8 cellular contexts compared by ENCODE assay signal in the genomic region with DNA sequence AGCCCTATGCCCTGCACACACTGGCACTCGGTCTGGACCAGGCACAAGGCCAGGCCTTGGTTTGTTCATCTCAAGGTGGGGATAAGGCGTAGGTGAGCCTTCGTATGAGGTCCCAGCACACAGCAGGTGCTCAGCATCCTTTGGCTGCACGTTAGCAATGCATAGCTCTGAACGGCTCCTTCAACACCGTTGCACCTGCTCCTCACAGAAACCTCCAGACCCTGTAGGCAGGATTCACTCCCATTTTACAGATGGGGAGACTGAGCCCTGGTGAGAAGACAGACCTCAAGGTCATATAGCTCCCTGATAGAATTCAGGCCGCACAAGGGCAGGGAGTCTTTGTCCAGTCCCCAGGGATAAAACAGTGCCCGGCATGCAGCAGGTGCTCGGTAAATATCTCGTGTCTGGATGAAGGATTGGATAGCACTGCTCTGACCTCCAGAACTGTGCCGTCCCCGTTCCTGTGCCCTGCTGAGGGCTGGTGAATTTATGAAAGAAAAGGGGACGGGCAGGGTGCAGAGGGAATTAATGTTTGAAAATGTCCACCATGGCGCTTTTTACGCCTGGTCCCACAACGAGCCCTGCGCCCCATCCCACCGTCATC. TPM values are rescaled to one million over a fixed set of nuclear protein-coding genes. Genes with fewer than 3 reads are reported as not detected.
DNase-seq lines count a peak whose midpoint lies in the region; ATAC-seq and TF ChIP-seq lines count a peak whose summit lies in the region.
"Had no signal": no experiment of that assay in that cellular context is flagged by ENCODE, and none has a peak within 500 bp of the region (broad histone marks: within the 10 kb centered on the region; RNA-seq: fewer than 3 reads in every experiment).

No MANE protein-coding gene starts in this region.

- intact Hi-C loops in IMR-90 (cut with micrococcal nuclease): no loop called here

- CTCF ChIA-PET in IMR-90 (lab: Yijun Ruan, JAX): no interaction called here

- no peak overlapping the region for H3K4me3 ChIP-seq in IMR-90 (ENCODE audit: insufficient read depth, low read depth, low read length)
- H3K4me3 ChIP-seq in subcutaneous abdominal adipose tissue (ENCODE audit: low read depth in 1 of 5, low read length in 5 of 5): peak overlapping the region in 4 of 5 donors; percentile 39 to 62 (median 50)

- no peak overlapping the region for H3K4me2 ChIP-seq in IMR-90 (ENCODE audit: low read depth, low read length)

- H2BK120ac ChIP-seq in IMR-90 (ENCODE audit: low read depth, low read length): no peak overlapping the region

- 45% methylated on average over 9 of the region's 18 CpGs; no CpG with 5 or more reads in 1 of the 2 experiments for WGBS in IMR-90 (ENCODE audit: extremely low coverage in 2 of 2, insufficient read length in 1 of 2), 2 experiments

- no peak overlapping the region for H2BK5ac ChIP-seq in IMR-90 (ENCODE audit: low read depth, low read length, poor library complexity, severe bottlenecking)

- H3K4me1 ChIP-seq in IMR-90 (ENCODE audit: control insufficient read depth, insufficient read depth, low read length): no peaks in the 10 kb centered on the region
- peaks cover 0 to 18% (median 11%) of the 10 kb centered on the region in 5 donors for H3K4me1 ChIP-seq in subcutaneous abdominal adipose tissue (ENCODE audit: control insufficient read depth in 5 of 5, insufficient read depth in 5 of 5, low read length in 5 of 5)

- POLR2A ChIA-PET in IMR-90 (lab: Charles Lee; ENCODE audit: unreplicated experiment): no interaction called here

- H3K18ac ChIP-seq in IMR-90 (ENCODE audit: low read depth, low read length): no peak overlapping the region

- H3K56ac ChIP-seq in IMR-90 (ENCODE audit: extremely low read depth, insufficient read depth, low read length): no peak overlapping the region

- peak overlapping the region; percentile 47 for H3K4me3 Mint-ChIP-seq in chondrocyte (ENCODE audit: unreplicated experiment)
- H3K4me3 Mint-ChIP-seq in memory B cell: peak overlapping the region; percentile 8

- BruUV-seq in IMR-90 (replicated peaks; lab: Mats Ljungman, UMichigan): no TSS peak

- peaks cover 8% of the 10 kb centered on the region for H3K4me1 Mint-ChIP-seq in chondrocyte (ENCODE audit: low read depth)
- H3K4me1 Mint-ChIP-seq in memory B cell: peaks cover 2% of the 10 kb centered on the region

- H2BK20ac ChIP-seq in IMR-90 (ENCODE audit: low read depth, low read length): no peak overlapping the region

- H3K27ac Mint-ChIP-seq in chondrocyte (ENCODE audit: unreplicated experiment): no peak overlapping the region
- H3K27ac Mint-ChIP-seq in memory B cell: no peak overlapping the region

- TF ChIP-seq CTCF in IMR-90 (conservative IDR thresholded peaks at IDR 0.05; ENCODE audit: low read depth, low read length): no peak
- TF ChIP-seq CTCF in chondrocyte (IDR thresholded peaks at IDR 0.05): no peak

- no peak for TF ChIP-seq POLR2A in IMR-90 (IDR thresholded peaks at IDR 0.05; ENCODE audit: low read depth, low read length)

- H4K8ac ChIP-seq in IMR-90 (ENCODE audit: low read depth in 2 of 2, low read length in 2 of 2): no peak overlapping the region

- no peak overlapping the region for H4K5ac ChIP-seq in IMR-90 (ENCODE audit: low read depth, low read length)

- no peak for TF ChIP-seq RAD21 in IMR-90 (IDR thresholded peaks at IDR 0.05; ENCODE audit: low read length)

- H2AFZ ChIP-seq in IMR-90 (replicated peaks; ENCODE audit: low read length, poor library complexity): peak overlapping the region; percentile 85

- peaks cover 45% of the 10 kb centered on the region for H3K27me3 ChIP-seq in IMR-90 (ENCODE audit: control insufficient read depth, insufficient read depth, low read length)
- peaks cover 6 to 52% (median 34%) of the 10 kb centered on the region in 5 donors for H3K27me3 ChIP-seq in subcutaneous abdominal adipose tissue (ENCODE audit: control insufficient read depth in 5 of 5, insufficient read depth in 4 of 5, low read length in 5 of 5)

- H4K20me1 ChIP-seq in IMR-90 (ENCODE audit: insufficient read depth, low read length): no peaks in the 10 kb centered on the region

- H3K79me1 ChIP-seq in IMR-90 (ENCODE audit: low read depth in 1 of 2, low read length in 2 of 2): no peaks in the 10 kb centered on the region

- ATAC-seq in IMR-90 (ENCODE audit: low read depth): no peak
- no peak for ATAC-seq in memory B cell (ENCODE audit: low read depth)
- ATAC-seq in HG03025 (IDR thresholded peaks at IDR 0.05; ENCODE audit: low FRiP score, unreplicated experiment): no peak

- H3K9ac ChIP-seq in IMR-90 (ENCODE audit: low read depth, low read length): no peak overlapping the region
- H3K9ac ChIP-seq in subcutaneous abdominal adipose tissue (ENCODE audit: low read length in 5 of 5): peak overlapping the region in 1 of 5 donors; percentile 15

- H3K9me3 ChIP-seq in IMR-90 (ENCODE audit: control insufficient read depth, insufficient read depth, low read length) (no peaks in the 10 kb centered on the region), subcutaneous abdominal adipose tissue (ENCODE audit: control insufficient read depth in 5 of 5, low read length in 5 of 5) (no peaks in the 10 kb centered on the region)

- dilution Hi-C loops in IMR-90 (cut with HindIII; ENCODE audit: low sequenced_read_pairs, unreplicated experiment): no loop called here

- H3K4ac ChIP-seq in IMR-90 (ENCODE audit: low read depth, low read length): no peak overlapping the region

- no peak overlapping the region for H3K23ac ChIP-seq in IMR-90 (ENCODE audit: low read depth, low read length)

- no peaks in the 10 kb centered on the region for H3K9me1 ChIP-seq in IMR-90 (ENCODE audit: insufficient read depth, low read length)

- H3K36me3 ChIP-seq in IMR-90 (ENCODE audit: control insufficient read depth, insufficient read depth, low read length) (no peaks in the 10 kb centered on the region), subcutaneous abdominal adipose tissue (ENCODE audit: control insufficient read depth in 5 of 5, insufficient read depth in 5 of 5, low read length in 5 of 5) (no peaks in the 10 kb centered on the region)

- no peak overlapping the region for H3K14ac ChIP-seq in IMR-90 (replicated peaks; ENCODE audit: low read depth, low read length)

- in situ Hi-C loops in IMR-90 (cut with MboI; ENCODE audit: low sequenced_read_pairs): no loop called here

- peaks cover 66% of the 10 kb centered on the region for H3K27me3 Mint-ChIP-seq in chondrocyte (ENCODE audit: low read depth)
- peaks cover 25% of the 10 kb centered on the region for H3K27me3 Mint-ChIP-seq in memory B cell

- H4K91ac ChIP-seq in IMR-90 (ENCODE audit: insufficient read depth, low read depth, low read length): no peak overlapping the region

- H2BK15ac ChIP-seq in IMR-90 (ENCODE audit: low read depth, low read length): no peak overlapping the region

- H3K9me3 Mint-ChIP-seq in chondrocyte (ENCODE audit: low read depth) (no peaks in the 10 kb centered on the region), memory B cell (no peaks in the 10 kb centered on the region)

- no peaks in the 10 kb centered on the region for H3K36me3 Mint-ChIP-seq in chondrocyte (ENCODE audit: low read depth)
- no peaks in the 10 kb centered on the region for H3K36me3 Mint-ChIP-seq in memory B cell

- no peak overlapping the region for H3K27ac ChIP-seq in IMR-90 (ENCODE audit: insufficient read depth, low read length)
- no peak overlapping the region for H3K27ac ChIP-seq in subcutaneous abdominal adipose tissue (ENCODE audit: low read depth, low read length)

- no peak overlapping the region for H2AK5ac ChIP-seq in IMR-90 (ENCODE audit: low read depth, low read length)

- no peak overlapping the region for H2AK9ac ChIP-seq in IMR-90 (replicated peaks; ENCODE audit: low read depth, low read length, poor library complexity)

- DNase-seq in IMR-90 (no peak), chondrocyte (ENCODE audit: low spot score) (no peak), memory B cell (ENCODE audit: low spot score in 2 of 2) (no peak), NCI-H1694 treated with DMSO at 0.1 percent for 48 hours (lab: John Stamatoyannopoulos, UW) (no peak), NCI-H526 treated with DMSO at 0.1 percent for 48 hours (lab: John Stamatoyannopoulos, UW) (no peak)
- DNase-seq: NCI-H748 treated with DMSO at 0.1 percent for 48 hours had no signal

TF ChIP-seq in IMR-90, 13 proteins besides CTCF, POLR2A, EP300 and RAD21:
- TF ChIP-seq, protein P1, sequence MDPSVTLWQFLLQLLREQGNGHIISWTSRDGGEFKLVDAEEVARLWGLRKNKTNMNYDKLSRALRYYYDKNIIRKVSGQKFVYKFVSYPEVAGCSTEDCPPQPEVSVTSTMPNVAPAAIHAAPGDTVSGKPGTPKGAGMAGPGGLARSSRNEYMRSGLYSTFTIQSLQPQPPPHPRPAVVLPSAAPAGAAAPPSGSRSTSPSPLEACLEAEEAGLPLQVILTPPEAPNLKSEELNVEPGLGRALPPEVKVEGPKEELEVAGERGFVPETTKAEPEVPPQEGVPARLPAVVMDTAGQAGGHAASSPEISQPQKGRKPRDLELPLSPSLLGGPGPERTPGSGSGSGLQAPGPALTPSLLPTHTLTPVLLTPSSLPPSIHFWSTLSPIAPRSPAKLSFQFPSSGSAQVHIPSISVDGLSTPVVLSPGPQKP (IDR thresholded peaks at IDR 0.05; ENCODE audit: borderline replicate concordance, low read depth, low read length): no peak
- TF ChIP-seq MAZ (IDR thresholded peaks at IDR 0.05; ENCODE audit: borderline replicate concordance, low read depth, low read length) (no peak), RFX5 (IDR thresholded peaks at IDR 0.05; ENCODE audit: low read depth, low read length) (no peak), RCOR1 (IDR thresholded peaks at IDR 0.05; ENCODE audit: insufficient replicate concordance, low read length) (no peak), FOS (IDR thresholded peaks at IDR 0.05; ENCODE audit: low read depth, low read length) (no peak), MXI1 (IDR thresholded peaks at IDR 0.05; ENCODE audit: borderline replicate concordance, low read depth, low read length) (no peak), MAFK (IDR thresholded peaks at IDR 0.05; ENCODE audit: low read depth, low read length) (no peak), BHLHE40 (IDR thresholded peaks at IDR 0.05; ENCODE audit: low read depth, low read length) (no peak)

RNA-seq across cellular contexts. Expression of a gene that starts 2.4 kb away (rescaled TPM):
- total RNA-seq in IMR-90 (2012; rRNA removed): not detected in 2 replicates
- 0.03 TPM in 1 of 2 replicates, not detected in the other for polyA plus RNA-seq in IMR-90 (2012; rRNA removed)
- 0.01 and 0.03 TPM in 2 replicates for polyA plus RNA-seq in IMR-90 (2012; cell fraction: cytosol; rRNA removed)
- polyA plus RNA-seq in IMR-90 (2012; cell fraction: nucleus; rRNA removed; ENCODE audit: low replicate concordance): 0.10 and 0.11 TPM in 2 replicates
- 0.10 to 0.94 TPM (median 0.13 TPM) in 3 replicates for total RNA-seq in chondrocyte
